Comparison of ENCODE assay signal across 8 cellular contexts in genomic region chr6:149834513-149835481, GRCh38. TPM values are rescaled to one million over a fixed set of nuclear protein-coding genes. Genes with fewer than 3 reads are reported as not detected.
A peak's percentile ranks its signal among the peaks of the same experiment; 100 is the strongest.
DNase-seq lines count a peak whose midpoint lies in the region; ATAC-seq lines count a peak whose summit lies in the region.

No MANE protein-coding gene starts in this region.

- peak; percentile 49 for ATAC-seq in central memory CD8-positive, alpha-beta T cell (replicated peaks; ENCODE audit: extremely low read depth, poor library complexity, severe bottlenecking)
- ATAC-seq in left lobe of liver = peak; percentile 90

- no peak overlapping the region for H3K27ac Mint-ChIP-seq in central memory CD8-positive, alpha-beta T cell (ENCODE audit: low read depth)

- no peak overlapping the region for H3K4me3 Mint-ChIP-seq in central memory CD8-positive, alpha-beta T cell

- no peaks in the 10 kb centered on the region for H3K36me3 Mint-ChIP-seq in central memory CD8-positive, alpha-beta T cell (ENCODE audit: insufficient read depth)

- H3K27me3 Mint-ChIP-seq in central memory CD8-positive, alpha-beta T cell = no peaks in the 10 kb centered on the region

- DNase-seq in NCI-H510A treated with DMSO at 0.1 percent for 48 hours (lab: John Stamatoyannopoulos, UW) = peak; percentile 38
- no peak for DNase-seq in NCI-H510A (lab: John Stamatoyannopoulos, UW)
- DNase-seq in NCI-H2107 treated with DMSO at 0.1 percent for 48 hours (lab: John Stamatoyannopoulos, UW; ENCODE audit: unreplicated experiment) = peak; percentile 23
- peak; percentile 45 for DNase-seq in activated CD4-positive, alpha-beta T cell treated with anti-CD3 and anti-CD28 coated beads for 1 hour
- DNase-seq in central memory CD8-positive, alpha-beta T cell (ENCODE audit: low spot score in 2 of 2) = peak; percentile 67 to 68
- DNase-seq in left lobe of liver (ENCODE audit: low spot score) = no peak
- DNase-seq in stimulated activated CD4-positive, alpha-beta T cell treated with anti-CD3 and anti-CD28 coated beads, TNF-alpha, amount 100 ng/mL, for 24 hours (ENCODE audit: low read depth in 3 of 3) = peak; percentile 50 to 70 (median 53)
- no peak for DNase-seq in 8988T

- no peaks in the 10 kb centered on the region for H3K9me3 Mint-ChIP-seq in central memory CD8-positive, alpha-beta T cell

- peaks cover 6% of the 10 kb centered on the region for H3K4me1 Mint-ChIP-seq in central memory CD8-positive, alpha-beta T cell

RNA-seq across cellular contexts. Expression of gene LRP11, which starts 29.4 kb away (rescaled TPM):
- 11.1 TPM for total RNA-seq in left lobe of liver

Comparison
In these comparisons a context has a peak if more than half of its experiments do, and no peak if none do; other contexts are left out.
1. DNase-seq: peak in NCI-H510A treated with DMSO at 0.1 percent for 48 hours (single experiment), NCI-H2107 treated with DMSO at 0.1 percent for 48 hours (single experiment), activated CD4-positive, alpha-beta T cell treated with anti-CD3 and anti-CD28 coated beads for 1 hour (single experiment), central memory CD8-positive, alpha-beta T cell (2 of 2) and stimulated activated CD4-positive, alpha-beta T cell treated with anti-CD3 and anti-CD28 coated beads, TNF-alpha, amount 100 ng/mL, for 24 hours (3 of 3); none in NCI-H510A (single experiment), left lobe of liver (single experiment) and 8988T (single experiment).